Comparison of ENCODE assay signal across 23 cellular contexts in the genomic region with DNA sequence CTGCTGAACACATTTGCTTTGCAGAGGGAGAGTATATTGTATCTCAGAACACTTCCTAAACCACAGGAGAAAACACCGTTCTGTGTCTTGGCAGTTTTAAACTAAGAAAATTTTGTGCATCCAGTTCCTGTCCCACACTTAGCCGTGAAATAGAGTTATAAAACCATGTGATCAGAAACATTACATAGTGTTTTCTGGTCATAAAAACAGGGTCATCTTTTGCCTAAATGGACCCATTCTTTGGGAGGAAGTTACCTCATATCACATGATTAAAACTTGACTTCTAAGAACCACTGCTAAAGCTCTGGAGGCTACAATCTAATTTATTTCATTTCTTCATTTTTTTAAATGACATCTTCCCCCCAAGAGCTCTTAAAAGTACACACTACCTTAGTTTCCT.
"Had no signal": no experiment of that assay in that cellular context is flagged by ENCODE, and none has a peak within 500 bp of the region (broad histone marks: within the 10 kb centered on the region; RNA-seq: fewer than 3 reads in every experiment).

No MANE protein-coding gene starts in this region.

- H3K4me3 ChIP-seq: MG63, SJSA1 had no signal

- H3K9ac ChIP-seq: SK-N-SH had no signal

- H3K36me3 ChIP-seq: MG63, SJSA1 had no signal

- H3K4me1 ChIP-seq: SJSA1 had no signal

- DNase-seq: IMR-90, Karpas-422, KG1, MG63, NCI-H1092, NCI-H1105 treated with DMSO at 0.1 percent for 48 hours, NCI-H1417 treated with DMSO at 0.1 percent for 48 hours, NCI-H146, NCI-H1694 treated with DMSO at 0.1 percent for 48 hours, NCI-H1930, NCI-H2081, NCI-H2107, NCI-H2227 treated with DMSO at 0.1 percent for 48 hours, NCI-H524, NCI-H526 treated with DMSO at 0.1 percent for 48 hours, NCI-H748 treated with DMSO at 0.1 percent for 48 hours, SHP77 treated with DMSO at 0.1 percent for 48 hours, SK-N-SH, SW 1271 had no signal

- H3K9me2 ChIP-seq: SK-N-SH had no signal

- ATAC-seq: HepG2, Panc1 had no signal

- H3K9me3 ChIP-seq: MG63, SJSA1, SK-N-SH had no signal

- H3K4me2 ChIP-seq: SK-N-SH had no signal

- H3K27ac ChIP-seq: RWPE1, SJSA1 had no signal
